In genomic region chr5:141484499-141485304, GRCh38 we compare ENCODE assay signal across 8 cellular contexts. TPM values are rescaled to one million over a fixed set of nuclear protein-coding genes. Genes with fewer than 3 reads are reported as not detected.
DNase-seq lines count a peak whose midpoint lies in the region; ATAC-seq and TF ChIP-seq lines count a peak whose summit lies in the region.

Gene PCDHGC4, plus strand, starts transcription at chr5:141485030. Its CDS starts 144 bp downstream, at chr5:141485174.

- ATAC-seq in HG02642 (IDR thresholded peaks at IDR 0.05; ENCODE audit: poor library complexity, unreplicated experiment) = peak; percentile 49
- ATAC-seq in Right ventricle myocardium superior (ENCODE audit: poor library complexity) = peak; percentile 35
- no peak for ATAC-seq in GM19463 (IDR thresholded peaks at IDR 0.05; ENCODE audit: unreplicated experiment)

- no peaks in the 10 kb centered on the region for H3K36me3 ChIP-seq in prostate gland

- intact Hi-C loops in Right ventricle myocardium superior (cut with DNase I) (no loop called here), prostate gland (cut with DNase I) (no loop called here)

- 3% methylated on average over 40 of the region's 40 CpGs for WGBS in prostate gland

- H3K4me1 ChIP-seq in prostate gland (replicated peaks) = no peaks in the 10 kb centered on the region

- DNase-seq in SK-N-DZ (ENCODE audit: low spot score) (peak; percentile 68), Right ventricle myocardium superior (no peak), prostate gland (ENCODE audit: low spot score) (no peak), HPDE6-E6E7 (ENCODE audit: extremely low spot score) (no peak), foreskin melanocyte (no peak), NCI-H128 (lab: John Stamatoyannopoulos, UW; ENCODE audit: unreplicated experiment) (no peak)

- TF ChIP-seq CTCF in prostate gland (IDR thresholded peaks at IDR 0.05) = no peak

- no peak for TF ChIP-seq POLR2A in prostate gland (IDR thresholded peaks at IDR 0.05)

- H3K27me3 ChIP-seq in prostate gland (replicated peaks; ENCODE audit: insufficient read depth) = no peaks in the 10 kb centered on the region

- H3K9me3 ChIP-seq in prostate gland = no peaks in the 10 kb centered on the region

- no peak within 1 kb of the TSS for H3K27ac ChIP-seq in prostate gland

- H3K4me3 ChIP-seq in prostate gland = peak within 1 kb of the TSS; percentile 21

RNA-seq across cellular contexts. Expression of gene PCDHGC4, which starts in this region (rescaled TPM):
- 5.1 and 6.8 TPM in 2 replicates for polyA plus RNA-seq in SK-N-DZ (2014; cell fraction: cytosol; rRNA removed)
- polyA plus RNA-seq in SK-N-DZ (2014; cell fraction: nucleus; rRNA removed) = 2.1 and 3.2 TPM in 2 replicates
- total RNA-seq in Right ventricle myocardium superior (3.0 TPM), prostate gland (1 to 10 TPM; 3.8 to 4.1 TPM)
